2 cellular contexts compared by ENCODE assay signal in genomic region chr13:99439850-99440604, GRCh38.
A peak's percentile ranks its signal among the peaks of the same experiment; 100 is the strongest.
TF ChIP-seq lines count a peak whose summit lies in the region.

No MANE protein-coding gene starts in this region.

TF ChIP-seq in HepG2, 621 proteins besides CTCF, POLR2A, EP300 and RAD21 (continued from another document):
- TF ChIP-seq ZNF781 (CRISPR knock-in tag; IDR thresholded peaks at IDR 0.05; ENCODE audit: borderline replicate concordance, not compliant biosample characterization) (no peak), MLXIP (CRISPR knock-in tag; IDR thresholded peaks at IDR 0.05; ENCODE audit: borderline replicate concordance) (no peak), BCLAF1 (IDR thresholded peaks at IDR 0.05) (no peak), MAFK (conservative IDR thresholded peaks at IDR 0.05 in 1 of 2, IDR thresholded peaks at IDR 0.05 in 1 of 2; ENCODE audit: low read length in 2 of 2) (peak; percentile 82 to 86), SMAD1 (CRISPR knock-in tag; IDR thresholded peaks at IDR 0.05; ENCODE audit: borderline replicate concordance, low read depth) (no peak), SALL1 (CRISPR knock-in tag; IDR thresholded peaks at IDR 0.05) (no peak), ZFYVE20 (CRISPR knock-in tag; IDR thresholded peaks at IDR 0.05; ENCODE audit: borderline replicate concordance, low read depth) (no peak), ZNF205 (CRISPR knock-in tag; IDR thresholded peaks at IDR 0.05) (no peak), NR2F6 (IDR thresholded peaks at IDR 0.05) (no peak), NR2F6 (CRISPR knock-in tag; IDR thresholded peaks at IDR 0.05) (no peak), MAFF (IDR thresholded peaks at IDR 0.05; ENCODE audit: low read depth, low read length) (peak; percentile 77), ZNF20 (CRISPR knock-in tag; IDR thresholded peaks at IDR 0.05) (no peak), MXD1 (CRISPR knock-in tag; IDR thresholded peaks at IDR 0.05) (no peak), ZNF468 (CRISPR knock-in tag; IDR thresholded peaks at IDR 0.05) (no peak), CAMTA2 (CRISPR knock-in tag; IDR thresholded peaks at IDR 0.05; ENCODE audit: borderline replicate concordance) (no peak), DMAP1 (CRISPR knock-in tag; IDR thresholded peaks at IDR 0.05) (no peak), MBNL3 (CRISPR knock-in tag; conservative IDR thresholded peaks at IDR 0.05) (no peak), GATAD1 (CRISPR knock-in tag; IDR thresholded peaks at IDR 0.05) (no peak), TEAD3 (CRISPR knock-in tag; optimal IDR thresholded peaks at IDR 0.05; ENCODE audit: borderline replicate concordance) (no peak)

TF ChIP-seq in IMR-90, 13 proteins besides CTCF, POLR2A, EP300 and RAD21:
- TF ChIP-seq ELK1 (IDR thresholded peaks at IDR 0.05; ENCODE audit: borderline replicate concordance, low read depth, low read length) = no peak
- peak; percentile 77 for TF ChIP-seq MAFK (IDR thresholded peaks at IDR 0.05; ENCODE audit: low read depth, low read length)
- peak; percentile 82 for TF ChIP-seq NFE2L2 (IDR thresholded peaks at IDR 0.05; ENCODE audit: low read depth, low read length)
